In the genomic region with DNA sequence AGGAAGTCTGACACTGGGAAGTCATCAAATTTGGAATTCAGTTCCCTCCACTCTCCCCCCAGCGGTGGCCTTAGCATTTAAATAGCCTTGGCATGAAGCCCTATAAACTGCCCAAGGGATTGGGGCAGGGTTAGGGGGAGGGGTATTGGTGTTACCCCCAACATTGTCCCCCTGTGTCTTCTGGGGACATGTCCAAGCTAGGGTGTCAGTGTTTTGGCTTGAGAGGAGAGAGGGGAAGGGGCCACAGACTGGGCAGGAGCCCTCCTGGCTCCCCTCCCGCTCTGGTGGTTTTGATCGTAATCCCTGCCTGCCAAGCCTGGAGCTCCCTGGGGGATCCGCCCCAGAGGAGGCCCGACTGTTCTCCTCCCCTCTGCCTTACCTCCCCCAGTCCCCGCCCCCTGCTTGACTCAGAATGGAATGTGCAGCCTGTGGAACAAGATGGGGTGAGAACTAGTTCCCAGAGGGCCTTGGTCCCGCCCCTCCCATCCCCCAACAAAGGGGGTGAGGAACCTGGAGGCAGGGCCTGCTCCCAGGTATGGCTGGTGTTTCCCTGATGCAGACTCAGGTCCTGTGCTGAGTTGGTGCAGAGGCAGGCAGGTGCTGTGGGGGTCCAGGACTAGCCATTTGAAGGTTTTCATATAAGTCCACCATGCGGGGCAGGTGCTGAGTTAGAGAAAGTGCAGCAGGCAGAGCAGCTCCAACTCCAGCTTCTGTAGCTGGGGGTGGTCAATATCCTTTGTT, we compare ENCODE assay signal across 8 cellular contexts. TPM values are rescaled to one million over a fixed set of nuclear protein-coding genes. Genes with fewer than 3 reads are reported as not detected.
DNase-seq lines count a peak whose midpoint lies in the region; ATAC-seq and TF ChIP-seq lines count a peak whose summit lies in the region.

No MANE protein-coding gene starts in this region.

- no peaks in the 10 kb centered on the region for H3K27me3 ChIP-seq in breast epithelium
- H3K27me3 ChIP-seq in tibial artery: no peaks in the 10 kb centered on the region

- TF ChIP-seq POLR2A in breast epithelium (IDR thresholded peaks at IDR 0.05): no peak
- no peak for TF ChIP-seq POLR2A in erythroblast (IDR thresholded peaks at IDR 0.05; ENCODE audit: low read length)

- no peak for ATAC-seq in GM18498 (IDR thresholded peaks at IDR 0.05; ENCODE audit: unreplicated experiment)

- H3K4me3 ChIP-seq in breast epithelium: peak overlapping the region in 2 of 3 donors; percentile 21 to 44
- peak overlapping the region; percentile 19 to 34 for H3K4me3 ChIP-seq in tibial artery

- H3K4me1 ChIP-seq in breast epithelium: peaks cover 25 to 51% of the 10 kb centered on the region in 2 donors
- peaks cover 5 to 100% (median 96%) of the 10 kb centered on the region in 4 donors for H3K4me1 ChIP-seq in tibial artery

- DNase-seq in DMS53 treated with DMSO at 0.1 percent for 48 hours (lab: John Stamatoyannopoulos, UW; ENCODE audit: unreplicated experiment) (peak; percentile 16), NCI-H2029 treated with DMSO at 0.1 percent for 48 hours (lab: John Stamatoyannopoulos, UW) (peak; percentile 49), breast epithelium (ENCODE audit: low spot score in 2 of 2) (peak; percentile 91 to 97), kidney glomerular epithelial cell (lab: John Stamatoyannopoulos, UW) (peak; percentile 80), tibial artery (peak; percentile 90 to 98), activated gamma-delta T cell treated with Interleukin-2 at 50 U/mL for 16 hours (no peak), erythroblast (lab: John Stamatoyannopoulos, UW) (no peak)

- no peaks in the 10 kb centered on the region for H3K9me3 ChIP-seq in breast epithelium
- H3K9me3 ChIP-seq in tibial artery: no peaks in the 10 kb centered on the region

- intact Hi-C loops in breast epithelium (cut with DNase I; ENCODE audit: low total_unique reads) (loop anchor here (2.0 to 5.0 kb wide), 2 partner anchors 74 to 382 kb away; no protein-coding TSS in a partner anchor), tibial artery (cut with DNase I; ENCODE audit: low total_unique reads) (no loop called here)

- no peak for TF ChIP-seq CTCF in breast epithelium (IDR thresholded peaks at IDR 0.05)
- peak; percentile 39 to 50 for TF ChIP-seq CTCF in tibial artery (IDR thresholded peaks at IDR 0.05)

- H3K36me3 ChIP-seq in breast epithelium (no peaks in the 10 kb centered on the region), tibial artery (no peaks in the 10 kb centered on the region)

- H3K27ac ChIP-seq in breast epithelium (peak overlapping the region; percentile 92), tibial artery (peak overlapping the region; percentile 89 to 95)

RNA-seq across cellular contexts. Expression of gene SOX13, which starts 7.4 kb away (rescaled TPM):
- 10 to 100 TPM; 22.9 to 34.7 (median 31.9) TPM for total RNA-seq in breast epithelium

Comparison
In these comparisons a context has a peak if more than half of its experiments do, and no peak if none do; other contexts are left out.
1. DNase-seq: peak in DMS53 treated with DMSO at 0.1 percent for 48 hours (single experiment), NCI-H2029 treated with DMSO at 0.1 percent for 48 hours (single experiment), breast epithelium (2 of 2), kidney glomerular epithelial cell (single experiment) and tibial artery (2 of 2); none in activated gamma-delta T cell treated with Interleukin-2 at 50 U/mL for 16 hours (single experiment) and erythroblast (0 of 2).
2. CTCF ChIP-seq: peak in tibial artery (2 of 2); none in breast epithelium (0 of 3).